Comparison of ENCODE assay signal across 18 cellular contexts in genomic region chr4:10897076-10897475, GRCh38.
DNase-seq lines count a peak whose midpoint lies in the region; ATAC-seq and TF ChIP-seq lines count a peak whose summit lies in the region.
"Had no signal": no experiment of that assay in that cellular context is flagged by ENCODE, and none has a peak within 500 bp of the region (broad histone marks: within the 10 kb centered on the region; RNA-seq: fewer than 3 reads in every experiment).

No MANE protein-coding gene starts in this region.

- H3K27ac Mint-ChIP-seq in Caco-2 (ENCODE audit: unreplicated experiment): no peak overlapping the region
- H3K27ac Mint-ChIP-seq: CD4-positive, alpha-beta memory T cell; HFFc6 had no signal

- no peaks in the 10 kb centered on the region for H3K36me3 ChIP-seq in right atrium auricular region
- H3K36me3 ChIP-seq in MG63: no peaks in the 10 kb centered on the region
- no peaks in the 10 kb centered on the region for H3K36me3 ChIP-seq in Caco-2 (ENCODE audit: control insufficient read depth, insufficient read depth, low read length)
- H3K36me3 ChIP-seq: HAP-1 had no signal

- peaks cover 13% of the 10 kb centered on the region for H3K36me3 Mint-ChIP-seq in Caco-2 (ENCODE audit: insufficient read depth, unreplicated experiment)
- H3K36me3 Mint-ChIP-seq: CD4-positive, alpha-beta memory T cell had no signal

- no peak for ATAC-seq in Right ventricle myocardium inferior
- ATAC-seq: A549 had no signal

- no peaks in the 10 kb centered on the region for H3K9me3 Mint-ChIP-seq in Caco-2 (ENCODE audit: unreplicated experiment)

- no peaks in the 10 kb centered on the region for H3K27me3 Mint-ChIP-seq in Caco-2 (ENCODE audit: insufficient read depth, unreplicated experiment)

- POLR2A ChIA-PET in Caco-2 (lab: Charles Lee): no interaction called here

- BruUV-seq in Caco-2 (replicated peaks; lab: Mats Ljungman, UMichigan): no TSS peak

- no peaks in the 10 kb centered on the region for H3K27me3 ChIP-seq in right atrium auricular region
- no peaks in the 10 kb centered on the region for H3K27me3 ChIP-seq in MG63
- H3K27me3 ChIP-seq in Caco-2 (replicated peaks; ENCODE audit: control insufficient read depth, insufficient read depth, low read length): no peaks in the 10 kb centered on the region

- peaks cover 6% of the 10 kb centered on the region for H3K4me1 Mint-ChIP-seq in Caco-2 (ENCODE audit: low read depth, unreplicated experiment)
- H3K4me1 Mint-ChIP-seq: CD4-positive, alpha-beta memory T cell had no signal

- peak; percentile 58 for DNase-seq in Right ventricle myocardium inferior (ENCODE audit: missing footprints)
- no peak for DNase-seq in right atrium auricular region (ENCODE audit: low spot score)
- peak; percentile 19 for DNase-seq in NCI-H446 treated with DMSO at 0.1 percent for 48 hours (lab: John Stamatoyannopoulos, UW)
- DNase-seq in cerebellum (ENCODE audit: low spot score): peak; percentile 85
- no peak for DNase-seq in MG63
- DNase-seq in stimulated activated naive CD4-positive, alpha-beta T cell (lab: John Stamatoyannopoulos, UW): no peak
- no peak for DNase-seq in Caco-2
- DNase-seq: 8988T; ACHN; AML-193; CD4-positive, alpha-beta memory T cell; COR-L47; DMS53; DMS79 treated with DMSO at 0.1 percent for 48 hours; GOT3; HFFc6 had no signal

- CTCF ChIA-PET in Caco-2 (lab: Charles Lee): no interaction called here

- no peaks in the 10 kb centered on the region for H3K4me1 ChIP-seq in right atrium auricular region
- H3K4me1 ChIP-seq in Caco-2: no peaks in the 10 kb centered on the region
- H3K4me1 ChIP-seq: A549, HAP-1 had no signal

- no peak overlapping the region for H3K27ac ChIP-seq in right atrium auricular region
- H3K27ac ChIP-seq: A549 had no signal

- H3K4me3 Mint-ChIP-seq in Caco-2 (ENCODE audit: unreplicated experiment): no peak overlapping the region
- H3K4me3 Mint-ChIP-seq: CD4-positive, alpha-beta memory T cell; HFFc6 had no signal

- H3K4me3 ChIP-seq in right atrium auricular region: no peak overlapping the region
- H3K4me3 ChIP-seq in MG63: no peak overlapping the region
- H3K4me3 ChIP-seq in Caco-2 (ENCODE audit: low read depth, low read length): no peak overlapping the region
- H3K4me3 ChIP-seq: A549, HAP-1 had no signal

- no peaks in the 10 kb centered on the region for H3K9me3 ChIP-seq in right atrium auricular region
- H3K9me3 ChIP-seq in MG63: no peaks in the 10 kb centered on the region
- H3K9me3 ChIP-seq in Caco-2: no peaks in the 10 kb centered on the region
- H3K9me3 ChIP-seq: A549, HAP-1 had no signal

- TF ChIP-seq CTCF in right atrium auricular region (IDR thresholded peaks at IDR 0.05): no peak
- TF ChIP-seq CTCF in Caco-2 (IDR thresholded peaks at IDR 0.05; ENCODE audit: insufficient read depth in 1 of 2, low read depth in 1 of 2, low read length in 1 of 2, severe bottlenecking in 1 of 2, unreplicated experiment in 1 of 2): no peak

- intact Hi-C loops in Right ventricle myocardium inferior (cut with DNase I): no loop called here
- intact Hi-C loops in Caco-2 (cut with micrococcal nuclease; ENCODE audit: unreplicated experiment): no loop called here

Comparison
In these comparisons a context has a peak if more than half of its experiments do, and no peak if none do; other contexts are left out.
1. DNase-seq: peak in Right ventricle myocardium inferior (single experiment), NCI-H446 treated with DMSO at 0.1 percent for 48 hours (single experiment) and cerebellum (single experiment); none in right atrium auricular region (single experiment), MG63 (single experiment), stimulated activated naive CD4-positive, alpha-beta T cell (0 of 6) and Caco-2 (0 of 2).